16 cellular contexts compared by ENCODE assay signal in the genomic region with DNA sequence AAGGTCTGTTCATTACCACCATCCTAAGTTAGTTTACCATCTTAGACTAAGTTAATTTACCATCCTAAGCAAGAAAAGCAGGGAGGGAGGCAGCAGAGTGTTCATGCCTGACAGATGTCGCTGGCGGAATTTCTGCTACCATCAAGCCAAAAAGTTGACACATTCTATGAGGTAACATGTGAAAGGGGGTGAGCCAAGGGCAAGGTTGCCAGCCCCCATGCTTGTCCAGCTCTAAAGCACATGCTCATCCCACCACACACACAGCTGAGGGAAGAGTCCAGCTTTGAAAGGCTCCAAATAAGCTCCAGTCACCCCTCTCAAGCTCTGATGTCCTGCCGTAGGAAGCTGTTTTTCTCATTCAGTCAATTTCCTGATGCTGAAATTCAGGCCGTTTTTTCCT. TPM values are rescaled to one million over a fixed set of nuclear protein-coding genes. Genes with fewer than 3 reads are reported as not detected.
DNase-seq lines count a peak whose midpoint lies in the region; ATAC-seq and TF ChIP-seq lines count a peak whose summit lies in the region.
"Had no signal": no experiment of that assay in that cellular context is flagged by ENCODE, and none has a peak within 500 bp of the region (broad histone marks: within the 10 kb centered on the region; RNA-seq: fewer than 3 reads in every experiment).

No MANE protein-coding gene starts in this region.

- H3K27me3 ChIP-seq in BLaER1 treated with 17β-estradiol and CSF1 and Interleukin-3, amounts not matched to agents 10 nM and 100 nM = no peaks in the 10 kb centered on the region
- H3K27me3 ChIP-seq in CD8-positive, alpha-beta T cell (ENCODE audit: insufficient read depth, low read length) = no peaks in the 10 kb centered on the region
- H3K27me3 ChIP-seq in A673 (replicated peaks; ENCODE audit: insufficient read depth, low read depth, low read length, poor library complexity) = no peaks in the 10 kb centered on the region
- H3K27me3 ChIP-seq: hepatocyte, testis had no signal

- peak overlapping the region in 9 of 11 experiments; percentile 23 to 98 (median 96); a peak in 17 of 22 replicates for H3K27ac ChIP-seq in BLaER1 treated with 17β-estradiol and CSF1 and Interleukin-3, amounts not matched to agents 10 nM and 100 nM
- H3K27ac ChIP-seq in CD8-positive, alpha-beta T cell (ENCODE audit: low read depth, low read length) = no peak overlapping the region
- H3K27ac ChIP-seq in A673 (ENCODE audit: low read depth, low read length, poor library complexity, severe bottlenecking) = no peak overlapping the region
- H3K27ac ChIP-seq: hepatocyte, testis had no signal

- no peaks in the 10 kb centered on the region for H3K9me3 Mint-ChIP-seq in CD8-positive, alpha-beta T cell
- no peaks in the 10 kb centered on the region for H3K9me3 Mint-ChIP-seq in activated CD8-positive, alpha-beta T cell treated with anti-CD3 and anti-CD28 coated beads, Interleukin-2, amount 10 ng/mL, durations not matched to agents 7 days and 5 days (ENCODE audit: insufficient read depth)
- no peaks in the 10 kb centered on the region for H3K9me3 Mint-ChIP-seq in memory B cell

- H3K4me1 Mint-ChIP-seq in CD8-positive, alpha-beta T cell (ENCODE audit: low read depth) = peaks cover 99% of the 10 kb centered on the region
- H3K4me1 Mint-ChIP-seq in activated CD8-positive, alpha-beta T cell treated with anti-CD3 and anti-CD28 coated beads, Interleukin-2, amount 10 ng/mL, durations not matched to agents 7 days and 5 days (ENCODE audit: low read depth) = peaks cover 100% of the 10 kb centered on the region
- H3K4me1 Mint-ChIP-seq in memory B cell = peaks cover 67% of the 10 kb centered on the region

- POLR2A ChIA-PET in CD8-positive, alpha-beta T cell (lab: Charles Lee) = interaction anchor here (17.2 kb wide), 1 partner anchor 14 kb away, joined by 320 read pairs; no protein-coding TSS in a partner anchor
- POLR2A ChIA-PET in activated CD8-positive, alpha-beta T cell treated with anti-CD3 and anti-CD28 coated beads, Interleukin-2, amount 10 ng/mL, durations not matched to agents 7 days and 5 days (lab: Charles Lee) = interaction anchor here (1.0 to 6.2 kb wide), 7 partner anchors 8 to 69 kb away, joined by 3 to 60 read pairs (median 6); partner anchors contain the start of genes DYRK3 and RASSF5
- POLR2A ChIA-PET in A673 (lab: Charles Lee; ENCODE audit: low non-redundant PET) = no interaction called here

- ATAC-seq in CD8-positive, alpha-beta T cell = no peak
- no peak for ATAC-seq in activated CD8-positive, alpha-beta T cell treated with anti-CD3 and anti-CD28 coated beads, Interleukin-2, amount 10 ng/mL, durations not matched to agents 7 days and 5 days
- no peak for ATAC-seq in memory B cell (ENCODE audit: low read depth)

- DNase-seq in CD8-positive, alpha-beta T cell = no peak
- DNase-seq in activated CD8-positive, alpha-beta T cell treated with anti-CD3 and anti-CD28 coated beads, Interleukin-2, amount 10 ng/mL, durations not matched to agents 7 days and 5 days = no peak
- DNase-seq in memory B cell (ENCODE audit: low spot score in 2 of 2) (no peak), HuH-7.5 (ENCODE audit: low spot score) (no peak), A673 (ENCODE audit: low spot score) (no peak), GM19240 (ENCODE audit: insufficient read length, low spot score) (no peak)
- DNase-seq: activated CD4-positive, alpha-beta T cell treated with anti-CD3 and anti-CD28 coated beads for 4 hours; Kasumi-1; OCI-M1; SIG-M5; stimulated activated CD4-positive, alpha-beta T cell treated with anti-CD3 and anti-CD28 coated beads, Interleukin-4, amount 100 ng/mL, for 4 hours; testis had no signal

- peak overlapping the region; percentile 92 to 100 (median 99) for H3K4me2 ChIP-seq in BLaER1 treated with 17β-estradiol and CSF1 and Interleukin-3, amounts not matched to agents 10 nM and 100 nM
- H3K4me2 ChIP-seq: hepatocyte had no signal

- peak overlapping the region in 1 of 10 experiments; percentile 6; a peak in 4 of 20 replicates for H3K4me3 ChIP-seq in BLaER1 treated with 17β-estradiol and CSF1 and Interleukin-3, amounts not matched to agents 10 nM and 100 nM
- H3K4me3 ChIP-seq in CD8-positive, alpha-beta T cell (ENCODE audit: low read depth, low read length) = peak overlapping the region; percentile 15
- no peak overlapping the region for H3K4me3 ChIP-seq in A673 (ENCODE audit: low read depth, low read length, poor library complexity, severe bottlenecking)
- H3K4me3 ChIP-seq: hepatocyte, skin epidermis, testis had no signal

- H3K9ac ChIP-seq in BLaER1 treated with 17β-estradiol and CSF1 and Interleukin-3, amounts not matched to agents 10 nM and 100 nM = peak overlapping the region in 10 of 11 experiments; percentile 23 to 90 (median 51); a peak in 18 of 22 replicates

- TF ChIP-seq CTCF in CD8-positive, alpha-beta T cell (IDR thresholded peaks at IDR 0.05) = no peak
- TF ChIP-seq CTCF in A673 (conservative IDR thresholded peaks at IDR 0.05; ENCODE audit: low read depth, low read length) = no peak

- H3K27ac Mint-ChIP-seq in CD8-positive, alpha-beta T cell = peak overlapping the region; percentile 95
- H3K27ac Mint-ChIP-seq in activated CD8-positive, alpha-beta T cell treated with anti-CD3 and anti-CD28 coated beads, Interleukin-2, amount 10 ng/mL, durations not matched to agents 7 days and 5 days = peak overlapping the region; percentile 90
- H3K27ac Mint-ChIP-seq in memory B cell = peak overlapping the region; percentile 85
- H3K27ac Mint-ChIP-seq: progenitor cell of endocrine pancreas had no signal

- BruUV-seq in A673 (replicated peaks; lab: Mats Ljungman, UMichigan) = no TSS peak

- CTCF ChIA-PET in CD8-positive, alpha-beta T cell (lab: Charles Lee) = interaction anchor here (0.7 to 26.7 kb wide), 6 partner anchors 3 to 95 kb away, joined by 3 to 709 read pairs (median 45); partner anchors contain the start of gene EIF2D
- CTCF ChIA-PET in activated CD8-positive, alpha-beta T cell treated with anti-CD3 and anti-CD28 coated beads, Interleukin-2, amount 10 ng/mL, durations not matched to agents 7 days and 5 days (lab: Charles Lee) = interaction anchor here (1.1 to 23.3 kb wide), 5 partner anchors 8 to 75 kb away, joined by 5 to 728 read pairs (median 49); no protein-coding TSS in a partner anchor
- CTCF ChIA-PET in A673 (lab: Charles Lee) = interaction anchor here (0.6 kb wide), 1 partner anchor 1075 kb away, joined by 3 read pairs; no protein-coding TSS in a partner anchor

- peaks cover 0 to 92% (median 56%) of the 10 kb centered on the region in 11 experiments; a peak in 15 of 22 replicates for H4K20me1 ChIP-seq in BLaER1 treated with 17β-estradiol and CSF1 and Interleukin-3, amounts not matched to agents 10 nM and 100 nM

- H3K36me3 Mint-ChIP-seq in CD8-positive, alpha-beta T cell = peaks cover 96% of the 10 kb centered on the region
- H3K36me3 Mint-ChIP-seq in activated CD8-positive, alpha-beta T cell treated with anti-CD3 and anti-CD28 coated beads, Interleukin-2, amount 10 ng/mL, durations not matched to agents 7 days and 5 days (ENCODE audit: low read depth) = peaks cover 97% of the 10 kb centered on the region
- H3K36me3 Mint-ChIP-seq in memory B cell = peaks cover 24% of the 10 kb centered on the region

- H3K9me3 ChIP-seq in BLaER1 treated with 17β-estradiol and CSF1 and Interleukin-3, amounts not matched to agents 10 nM and 100 nM (replicated peaks in 1 of 11) = no peaks in the 10 kb centered on the region
- H3K9me3 ChIP-seq in CD8-positive, alpha-beta T cell (ENCODE audit: low read length) = no peaks in the 10 kb centered on the region
- no peaks in the 10 kb centered on the region for H3K9me3 ChIP-seq in A673 (ENCODE audit: low read depth, low read length, poor library complexity, severe bottlenecking)
- H3K9me3 ChIP-seq: testis had no signal

- intact Hi-C loops in CD8-positive, alpha-beta T cell (cut with DNase I, micrococcal nuclease) = no loop called here
- intact Hi-C loops in A673 (cut with micrococcal nuclease; ENCODE audit: unreplicated experiment) = no loop called here

- H3K36me3 ChIP-seq in BLaER1 treated with 17β-estradiol and CSF1 and Interleukin-3, amounts not matched to agents 10 nM and 100 nM = peaks cover 73 to 93% (median 87%) of the 10 kb centered on the region in 11 experiments
- H3K36me3 ChIP-seq in CD8-positive, alpha-beta T cell (ENCODE audit: insufficient read depth, low read length) = peaks cover 40% of the 10 kb centered on the region
- H3K36me3 ChIP-seq in A673 (ENCODE audit: insufficient read depth, low read length, poor library complexity, severe bottlenecking) = no peaks in the 10 kb centered on the region

- peak overlapping the region; percentile 83 for H3K4me3 Mint-ChIP-seq in CD8-positive, alpha-beta T cell
- H3K4me3 Mint-ChIP-seq in activated CD8-positive, alpha-beta T cell treated with anti-CD3 and anti-CD28 coated beads, Interleukin-2, amount 10 ng/mL, durations not matched to agents 7 days and 5 days = peak overlapping the region; percentile 62
- no peak overlapping the region for H3K4me3 Mint-ChIP-seq in memory B cell

- peaks cover 98 to 100% (median 100%) of the 10 kb centered on the region in 10 experiments for H3K4me1 ChIP-seq in BLaER1 treated with 17β-estradiol and CSF1 and Interleukin-3, amounts not matched to agents 10 nM and 100 nM
- peaks cover 98% of the 10 kb centered on the region for H3K4me1 ChIP-seq in CD8-positive, alpha-beta T cell (ENCODE audit: insufficient read depth, low read length)
- no peaks in the 10 kb centered on the region for H3K4me1 ChIP-seq in A673 (ENCODE audit: insufficient read depth, low read length, poor library complexity, severe bottlenecking)
- H3K4me1 ChIP-seq: testis had no signal

- H3K27me3 Mint-ChIP-seq in CD8-positive, alpha-beta T cell (ENCODE audit: low read depth) = no peaks in the 10 kb centered on the region
- H3K27me3 Mint-ChIP-seq in activated CD8-positive, alpha-beta T cell treated with anti-CD3 and anti-CD28 coated beads, Interleukin-2, amount 10 ng/mL, durations not matched to agents 7 days and 5 days (ENCODE audit: low read depth) = no peaks in the 10 kb centered on the region
- H3K27me3 Mint-ChIP-seq in memory B cell = no peaks in the 10 kb centered on the region

RNA-seq across cellular contexts. Expression of gene EIF2D, which starts 46.3 kb away (rescaled TPM):
- total RNA-seq in CD8-positive, alpha-beta T cell = 10 to 100 TPM; 42.0 to 49.2 TPM
- total RNA-seq in activated CD8-positive, alpha-beta T cell treated with anti-CD3 and anti-CD28 coated beads, Interleukin-2, amount 10 ng/mL, durations not matched to agents 7 days and 5 days = 10 to 100 TPM; 41.6 to 45.1 TPM
- 32.6 and 32.7 TPM in 2 replicates for total RNA-seq in A673 (2021)

RNA-seq across cellular contexts. Expression of gene RASSF5, which starts 58.6 kb away (rescaled TPM):
- 100 to 1,000 TPM; 209 to 213 TPM for total RNA-seq in CD8-positive, alpha-beta T cell
- 100 to 1,000 TPM; 192 to 195 TPM for total RNA-seq in activated CD8-positive, alpha-beta T cell treated with anti-CD3 and anti-CD28 coated beads, Interleukin-2, amount 10 ng/mL, durations not matched to agents 7 days and 5 days
- total RNA-seq in A673 (2021) = 0.75 and 1.3 TPM in 2 replicates

Comparison
In these comparisons a context has a peak if more than half of its experiments do, and no peak if none do; other contexts are left out.
1. H3K27ac ChIP-seq: peak in BLaER1 treated with 17β-estradiol and CSF1 and Interleukin-3, amounts not matched to agents 10 nM and 100 nM (9 of 11); none in CD8-positive, alpha-beta T cell (single experiment) and A673 (single experiment).
2. RNA of gene RASSF5, which starts 58.6 kb away (total RNA-seq): 209 to 213 TPM in CD8-positive, alpha-beta T cell and 192 to 195 TPM in activated CD8-positive, alpha-beta T cell treated with anti-CD3 and anti-CD28 coated beads, Interleukin-2, amount 10 ng/mL, durations not matched to agents 7 days and 5 days; 0.75 to 1.3 TPM in A673; every median in the first group is over 10 times any median in the second.
3. Peak in every context shown above with its lines, with median percentiles within 50 percentile points of each other: H3K27ac Mint-ChIP-seq.